ENCODE assay signal across 30 cellular contexts in genomic region chr22:32127904-32128303, GRCh38. TPM values are rescaled to one million over a fixed set of nuclear protein-coding genes. Genes with fewer than 3 reads are reported as not detected.
DNase-seq lines count a peak whose midpoint lies in the region; ATAC-seq and TF ChIP-seq lines count a peak whose summit lies in the region.
"Had no signal": no experiment of that assay in that cellular context is flagged by ENCODE, and none has a peak within 500 bp of the region (broad histone marks: within the 10 kb centered on the region; RNA-seq: fewer than 3 reads in every experiment).

No MANE protein-coding gene starts in this region.

- no peak overlapping the region for H2AFZ ChIP-seq in neural progenitor cell (replicated peaks)

- H3K9me3 Mint-ChIP-seq in WTC11, result no peaks in the 10 kb centered on the region
- H3K9me3 Mint-ChIP-seq in neural progenitor cell, result peaks cover 2% of the 10 kb centered on the region
- H3K9me3 Mint-ChIP-seq: natural killer cell had no signal

- H3K27ac Mint-ChIP-seq in WTC11 (no peak overlapping the region), neural progenitor cell (no peak overlapping the region)
- H3K27ac Mint-ChIP-seq: natural killer cell had no signal

- POLR2A ChIA-PET in WTC11 (lab: Charles Lee), result no interaction called here

- DNase-seq in Daoy (ENCODE audit: low read depth) (peak; percentile 23), HFF-Myc (ENCODE audit: extremely low read depth, low read depth) (no peak), WTC11 (ENCODE audit: low spot score) (peak; percentile 74), neural progenitor cell (ENCODE audit: low spot score) (peak; percentile 65), colonic mucosa (no peak), mucosa of descending colon (no peak), cerebellar nuclear complex (lab: John Stamatoyannopoulos, UW) (no peak)
- no peak for DNase-seq in activated CD4-positive, alpha-beta T cell treated with anti-CD3 and anti-CD28 coated beads, Interleukin-2, amount 50 U/mL, for 4 hours
- DNase-seq: activated CD4-positive, alpha-beta T cell treated with anti-CD3 and anti-CD28 coated beads for 4 hours; activated CD8-positive, alpha-beta memory T cell treated with anti-CD3 and anti-CD28 coated beads for 24 hours; activated gamma-delta T cell; activated T-cell treated with anti-CD3 and anti-CD28 coated beads, Interleukin-2, amount 50 U/mL, for 1 hour; C1 segment of cervical spinal cord; Caco-2; left ventricle myocardium superior; midbrain; MM.1S; natural killer cell; NCI-H1417; NCI-H2029 treated with DMSO at 0.1 percent for 48 hours; NCI-H748 treated with DMSO at 0.1 percent for 48 hours; pancreas; stimulated activated CD4-positive, alpha-beta T cell treated with anti-CD3 and anti-CD28 coated beads, Interleukin-2, amount 100 ng/mL, for 48 hours; T-helper 2 cell had no signal

- no peaks in the 10 kb centered on the region for H4K20me1 ChIP-seq in neural progenitor cell (ENCODE audit: low read depth)

- no peak overlapping the region for H3K4me2 ChIP-seq in neural progenitor cell

- H3K36me3 ChIP-seq in neural progenitor cell, result no peaks in the 10 kb centered on the region
- no peaks in the 10 kb centered on the region for H3K36me3 ChIP-seq in colonic mucosa
- no peaks in the 10 kb centered on the region for H3K36me3 ChIP-seq in mucosa of descending colon (ENCODE audit: low read depth)
- H3K36me3 ChIP-seq: pancreas had no signal

- H3K4me3 Mint-ChIP-seq in WTC11, result no peak overlapping the region
- H3K4me3 Mint-ChIP-seq in neural progenitor cell, result no peak overlapping the region
- H3K4me3 Mint-ChIP-seq: natural killer cell had no signal

- H3K9ac ChIP-seq in neural progenitor cell (no peak overlapping the region), colonic mucosa (ENCODE audit: low read depth in 2 of 2, low read length in 2 of 2) (no peak overlapping the region)

- H3K79me2 ChIP-seq in neural progenitor cell (ENCODE audit: low read depth), result no peaks in the 10 kb centered on the region

- H3K27me3 Mint-ChIP-seq in WTC11 (ENCODE audit: low read depth) (no peaks in the 10 kb centered on the region), neural progenitor cell (ENCODE audit: insufficient read depth, low read depth) (peaks cover 2% of the 10 kb centered on the region)

- H3K27me3 ChIP-seq in neural progenitor cell, result peaks cover 7% of the 10 kb centered on the region
- H3K27me3 ChIP-seq in colonic mucosa, result no peaks in the 10 kb centered on the region
- H3K27me3 ChIP-seq: pancreas had no signal

- TF ChIP-seq CTCF in HFF-Myc (IDR thresholded peaks at IDR 0.05; ENCODE audit: low read depth, low read length, missing control alignments) (peak; percentile 19), WTC11 (IDR thresholded peaks at IDR 0.05) (peak; percentile 43; the same call in 1 of the 2 replicates), neural progenitor cell (IDR thresholded peaks at IDR 0.05) (peak; percentile 67), colonic mucosa (IDR thresholded peaks at IDR 0.05) (no peak), mucosa of descending colon (IDR thresholded peaks at IDR 0.05) (no peak)

- H3K4me3 ChIP-seq in HFF-Myc (replicated peaks; ENCODE audit: low read depth, low read length) (no peak overlapping the region), neural progenitor cell (no peak overlapping the region), colonic mucosa (no peak overlapping the region), mucosa of descending colon (no peak overlapping the region)
- H3K4me3 ChIP-seq: pancreas had no signal

- ATAC-seq in WTC11, result peak; percentile 91
- ATAC-seq in mucosa of descending colon, result no peak
- ATAC-seq: left ventricle myocardium superior, natural killer cell, pancreas had no signal

- no peaks in the 10 kb centered on the region for H3K9me3 ChIP-seq in neural progenitor cell (ENCODE audit: low read depth)
- no peaks in the 10 kb centered on the region for H3K9me3 ChIP-seq in colonic mucosa
- no peaks in the 10 kb centered on the region for H3K9me3 ChIP-seq in mucosa of descending colon
- H3K9me3 ChIP-seq: Caco-2, pancreas had no signal

- intact Hi-C loops in colonic mucosa (cut with DNase I) (no loop called here), mucosa of descending colon (cut with DNase I, micrococcal nuclease) (no loop called here)

- no peak overlapping the region for H3K27ac ChIP-seq in neural progenitor cell
- no peak overlapping the region for H3K27ac ChIP-seq in colonic mucosa
- H3K27ac ChIP-seq: pancreas had no signal

- CTCF ChIA-PET in WTC11 (lab: Charles Lee), result interaction anchor here (0.6 to 3.0 kb wide), 14 partner anchors 12 to 346 kb away, joined by 3 to 13 read pairs (median 4); partner anchors contain the start of genes C22orf42, FBXO7, RTCB and SLC5A1

- H3K4me1 Mint-ChIP-seq in WTC11 (peaks cover 11% of the 10 kb centered on the region), neural progenitor cell (no peaks in the 10 kb centered on the region)
- H3K4me1 Mint-ChIP-seq: natural killer cell had no signal

- H3K36me3 Mint-ChIP-seq in WTC11, result no peaks in the 10 kb centered on the region
- H3K36me3 Mint-ChIP-seq in neural progenitor cell, result no peaks in the 10 kb centered on the region
- H3K36me3 Mint-ChIP-seq: natural killer cell had no signal

- no peaks in the 10 kb centered on the region for H3F3A ChIP-seq in neural progenitor cell (ENCODE audit: low read depth)

- no peaks in the 10 kb centered on the region for H3K4me1 ChIP-seq in neural progenitor cell
- no peaks in the 10 kb centered on the region for H3K4me1 ChIP-seq in colonic mucosa
- H3K4me1 ChIP-seq in mucosa of descending colon (ENCODE audit: low read depth), result no peaks in the 10 kb centered on the region
- H3K4me1 ChIP-seq: Caco-2, pancreas had no signal

TF ChIP-seq in WTC11, 78 proteins besides CTCF, POLR2A, EP300 and RAD21 (continues in another document):
- no peak for TF ChIP-seq JAZF1 (CRISPR knock-in tag; IDR thresholded peaks at IDR 0.05)
- TF ChIP-seq, protein P1, sequence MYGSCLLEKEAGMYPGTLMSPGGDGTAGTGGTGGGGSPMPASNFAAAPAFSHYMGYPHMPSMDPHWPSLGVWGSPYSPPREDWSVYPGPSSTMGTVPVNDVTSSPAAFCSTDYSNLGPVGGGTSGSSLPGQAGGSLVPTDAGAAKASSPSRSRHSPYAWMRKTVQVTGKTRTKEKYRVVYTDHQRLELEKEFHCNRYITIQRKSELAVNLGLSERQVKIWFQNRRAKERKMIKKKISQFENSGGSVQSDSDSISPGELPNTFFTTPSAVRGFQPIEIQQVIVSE (CRISPR knock-in tag; IDR thresholded peaks at IDR 0.05; ENCODE audit: borderline replicate concordance), result no peak
- TF ChIP-seq OVOL2 (CRISPR knock-in tag; IDR thresholded peaks at IDR 0.05; ENCODE audit: borderline replicate concordance), result no peak
- no peak for TF ChIP-seq SMAD3 (CRISPR knock-in tag; IDR thresholded peaks at IDR 0.05; ENCODE audit: borderline replicate concordance)
- no peak for TF ChIP-seq E2F1 (CRISPR knock-in tag; IDR thresholded peaks at IDR 0.05)
- no peak for TF ChIP-seq ZBTB21 (CRISPR knock-in tag; IDR thresholded peaks at IDR 0.05; ENCODE audit: borderline replicate concordance)
- no peak for TF ChIP-seq KAT7 (CRISPR knock-in tag; IDR thresholded peaks at IDR 0.05; ENCODE audit: borderline replicate concordance)
- TF ChIP-seq NFATC4 (CRISPR knock-in tag; IDR thresholded peaks at IDR 0.05), result no peak
- TF ChIP-seq STAT6 (CRISPR knock-in tag; conservative IDR thresholded peaks at IDR 0.05; ENCODE audit: low read depth), result no peak
- TF ChIP-seq FOXP4 (CRISPR knock-in tag; IDR thresholded peaks at IDR 0.05), result no peak

RNA-seq across cellular contexts. Expression of gene C22orf42, which starts 31.2 kb away (rescaled TPM):
- total RNA-seq in Daoy (2014; rRNA removed; shearing (Covaris generic)), result not detected in 2 replicates
- total RNA-seq in WTC11 (2021), result 0.61 to 0.78 TPM (median 0.69 TPM) in 3 replicates
- 0.50 TPM in 1 of 2 replicates, not detected in the other for total RNA-seq in neural progenitor cell (ENCODE audit: low replicate concordance)
- total RNA-seq in colonic mucosa, result not detected
- total RNA-seq in mucosa of descending colon, result not detected
- total RNA-seq: astrocyte, Caco-2, cardiac septum, dermis microvascular lymphatic vessel endothelial cell, endothelial cell of umbilical vein, HT-29, left ventricle myocardium superior, natural killer cell, ureter had no signal

Comparison
In these comparisons a context has a peak if more than half of its experiments do, and no peak if none do; other contexts are left out.
1. DNase-seq: peak in Daoy (single experiment), WTC11 (single experiment) and neural progenitor cell (single experiment); none in HFF-Myc (single experiment), colonic mucosa (single experiment), activated CD4-positive, alpha-beta T cell treated with anti-CD3 and anti-CD28 coated beads, Interleukin-2, amount 50 U/mL, for 4 hours (0 of 2), mucosa of descending colon (0 of 3) and cerebellar nuclear complex (0 of 2).
2. CTCF ChIP-seq: peak in HFF-Myc (single experiment), WTC11 (single experiment) and neural progenitor cell (single experiment); none in colonic mucosa (single experiment) and mucosa of descending colon (single experiment).